In the genomic region with DNA sequence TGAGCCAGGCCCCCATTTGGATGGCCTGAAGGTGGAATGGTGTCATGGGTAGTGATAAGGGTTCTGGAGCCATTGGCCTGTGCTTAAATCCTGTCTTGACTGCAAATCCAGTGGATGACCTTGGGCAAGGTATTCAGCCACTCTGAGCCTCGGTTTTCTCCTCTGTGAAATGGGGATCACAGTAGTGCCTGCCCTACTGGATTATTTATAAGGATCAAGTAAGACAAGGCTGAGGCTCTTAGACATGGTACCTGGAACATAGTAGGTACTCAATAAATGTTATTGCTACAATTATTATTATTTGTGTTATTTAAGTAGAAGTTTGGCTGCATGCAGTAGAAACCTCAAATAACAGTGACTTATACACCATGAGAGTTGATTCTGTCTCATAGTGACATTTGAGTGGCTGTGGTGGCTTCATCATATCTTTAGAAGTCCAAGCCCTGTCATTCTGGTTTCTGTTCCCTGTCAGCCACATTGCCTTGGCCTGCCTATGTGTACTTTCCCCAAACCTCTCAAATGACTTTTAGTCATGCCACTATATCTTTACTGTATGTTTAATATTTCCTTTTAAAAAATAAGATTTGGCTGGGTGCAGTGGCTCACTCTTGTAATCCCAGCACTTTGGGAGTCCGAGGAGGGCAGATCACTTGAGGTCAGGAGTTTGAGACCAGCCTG, we compare ENCODE assay signal across 10 cellular contexts. TPM values are rescaled to one million over a fixed set of nuclear protein-coding genes. Genes with fewer than 3 reads are reported as not detected.
DNase-seq lines count a peak whose midpoint lies in the region; ATAC-seq and TF ChIP-seq lines count a peak whose summit lies in the region.
"Had no signal": no experiment of that assay in that cellular context is flagged by ENCODE, and none has a peak within 500 bp of the region (broad histone marks: within the 10 kb centered on the region; RNA-seq: fewer than 3 reads in every experiment).

No MANE protein-coding gene starts in this region.

- POLR2A ChIA-PET in CD4-positive, alpha-beta T cell (lab: Charles Lee) = no interaction called here

- peak; percentile 85 to 86 for ATAC-seq in activated T-cell treated with anti-CD3 and anti-CD28 coated beads, Interleukin-2, amount 50 U/mL, for 4 hours
- ATAC-seq in GM21390 (IDR thresholded peaks at IDR 0.05; ENCODE audit: unreplicated experiment) = peak; percentile 49
- peak; percentile 58 for ATAC-seq in HG03378 (IDR thresholded peaks at IDR 0.05; ENCODE audit: unreplicated experiment)
- ATAC-seq in naive B cell (ENCODE audit: low read depth in 2 of 2) = peak; percentile 53 to 59
- no peak for ATAC-seq in CD4-positive, alpha-beta T cell (ENCODE audit: poor library complexity)

- H3K4me1 Mint-ChIP-seq in activated T-cell treated with anti-CD3 and anti-CD28 coated beads, Interleukin-2, amount 50 U/mL, for 4 hours (ENCODE audit: low read depth) = peaks cover under 1% of the 10 kb centered on the region
- H3K4me1 Mint-ChIP-seq in naive B cell = peaks cover 27 to 56% (median 30%) of the 10 kb centered on the region in 3 donors
- H3K4me1 Mint-ChIP-seq in CD4-positive, alpha-beta T cell (ENCODE audit: low read depth) = peaks cover under 1% of the 10 kb centered on the region

- H3K27ac Mint-ChIP-seq in naive B cell = peak overlapping the region in 4 of 6 donors; percentile 20 to 86 (median 66)
- H3K27ac Mint-ChIP-seq in CD4-positive, alpha-beta T cell = no peak overlapping the region

- no peaks in the 10 kb centered on the region for H3K27me3 ChIP-seq in CD4-positive, alpha-beta T cell (ENCODE audit: control insufficient read depth, insufficient read depth, low read length)
- H3K27me3 ChIP-seq: SJCRH30 had no signal

- intact Hi-C loops in CD4-positive, alpha-beta T cell (cut with DNase I, micrococcal nuclease) = no loop called here

- TF ChIP-seq CTCF in CD4-positive, alpha-beta T cell (IDR thresholded peaks at IDR 0.05) = no peak

- no peaks in the 10 kb centered on the region for H3K9me3 ChIP-seq in CD4-positive, alpha-beta T cell (ENCODE audit: control insufficient read depth, low read length)
- H3K9me3 ChIP-seq: SJCRH30 had no signal

- CTCF ChIA-PET in CD4-positive, alpha-beta T cell (lab: Charles Lee) = no interaction called here

- no peaks in the 10 kb centered on the region for H3K27me3 Mint-ChIP-seq in activated T-cell treated with anti-CD3 and anti-CD28 coated beads, Interleukin-2, amount 50 U/mL, for 4 hours (ENCODE audit: low read depth)
- H3K27me3 Mint-ChIP-seq in naive B cell = no peaks in the 10 kb centered on the region
- no peaks in the 10 kb centered on the region for H3K27me3 Mint-ChIP-seq in CD4-positive, alpha-beta T cell

- H3K4me3 Mint-ChIP-seq in activated T-cell treated with anti-CD3 and anti-CD28 coated beads, Interleukin-2, amount 50 U/mL, for 4 hours = no peak overlapping the region
- H3K4me3 Mint-ChIP-seq in naive B cell = peak overlapping the region in 2 of 8 donors; percentile 44 to 52
- H3K4me3 Mint-ChIP-seq in CD4-positive, alpha-beta T cell = no peak overlapping the region

- no peaks in the 10 kb centered on the region for H3K9me3 Mint-ChIP-seq in activated T-cell treated with anti-CD3 and anti-CD28 coated beads, Interleukin-2, amount 50 U/mL, for 4 hours
- peaks cover 0 to 1% (median 0%) of the 10 kb centered on the region in 7 donors for H3K9me3 Mint-ChIP-seq in naive B cell
- no peaks in the 10 kb centered on the region for H3K9me3 Mint-ChIP-seq in CD4-positive, alpha-beta T cell

- peaks cover 15% of the 10 kb centered on the region for H3K36me3 Mint-ChIP-seq in activated T-cell treated with anti-CD3 and anti-CD28 coated beads, Interleukin-2, amount 50 U/mL, for 4 hours (ENCODE audit: insufficient read depth)
- H3K36me3 Mint-ChIP-seq in naive B cell = peaks cover 0 to 7% of the 10 kb centered on the region in 2 donors
- peaks cover 21% of the 10 kb centered on the region for H3K36me3 Mint-ChIP-seq in CD4-positive, alpha-beta T cell (ENCODE audit: low read depth)

- no peak overlapping the region for H3K27ac ChIP-seq in CD4-positive, alpha-beta T cell (ENCODE audit: low read depth, low read length)
- H3K27ac ChIP-seq: SJCRH30 had no signal

- DNase-seq in activated T-cell treated with anti-CD3 and anti-CD28 coated beads, Interleukin-2, amount 50 U/mL, for 4 hours = no peak
- DNase-seq in activated T-cell treated with anti-CD3 and anti-CD28 coated beads, Interleukin-2, amount 50 U/mL, for 1 hour = no peak
- DNase-seq in naive B cell = peak; percentile 54
- DNase-seq in cerebellar cortex (ENCODE audit: low spot score) = no peak
- no peak for DNase-seq in CD4-positive, alpha-beta T cell
- no peak for DNase-seq in NCI-H446 (lab: John Stamatoyannopoulos, UW)
- DNase-seq: NCI-H187, SJCRH30 had no signal

RNA-seq across cellular contexts. Expression of a gene that starts 37.6 kb away (rescaled TPM):
- total RNA-seq in activated T-cell treated with anti-CD3 and anti-CD28 coated beads, Interleukin-2, amount 50 U/mL, for 4 hours = 10 to 100 TPM; 71.1 to 80.0 (median 71.7) TPM
- 1 to 10 TPM; 1.3 to 8.0 (median 7.2) TPM for polyA plus RNA-seq in naive B cell (ENCODE audit: low read depth in 6 of 6)
- 10 to 100 TPM; 44.2 to 49.3 TPM for total RNA-seq in CD4-positive, alpha-beta T cell

RNA-seq across cellular contexts. Expression of a gene that starts 41.8 kb away (rescaled TPM):
- 1 to 10 TPM; 4.8 to 6.0 (median 5.2) TPM for total RNA-seq in activated T-cell treated with anti-CD3 and anti-CD28 coated beads, Interleukin-2, amount 50 U/mL, for 4 hours
- polyA plus RNA-seq in naive B cell (ENCODE audit: low read depth in 6 of 6) = 1 to 10 TPM; 1.1 to 4.5 (median 2.4) TPM
- total RNA-seq in CD4-positive, alpha-beta T cell = 1 to 10 TPM; 2.1 to 2.7 TPM

RNA-seq across cellular contexts. Expression of a gene that starts 53.4 kb away (rescaled TPM):
- total RNA-seq in activated T-cell treated with anti-CD3 and anti-CD28 coated beads, Interleukin-2, amount 50 U/mL, for 4 hours = 1 to 10 TPM; 4.2 to 4.9 (median 4.4) TPM
- polyA plus RNA-seq in naive B cell (ENCODE audit: low read depth in 6 of 6) = 10 to 100 TPM in 1 of 6 donors, 1 to 10 TPM in 4, not detected in 1; 7.0 to 10.6 (median 8.2) TPM
- total RNA-seq in CD4-positive, alpha-beta T cell = 1 to 10 TPM; 3.6 to 4.1 TPM
